ENCODE assay signal across 8 cellular contexts in genomic region chr4:166501941-166502382, GRCh38.
DNase-seq lines count a peak whose midpoint lies in the region; ATAC-seq and TF ChIP-seq lines count a peak whose summit lies in the region.

No MANE protein-coding gene starts in this region.

- no peak overlapping the region for H3K27ac Mint-ChIP-seq in naive thymus-derived CD4-positive, alpha-beta T cell

- H3K36me3 Mint-ChIP-seq in naive thymus-derived CD4-positive, alpha-beta T cell = no peaks in the 10 kb centered on the region

- H3K4me1 ChIP-seq in naive thymus-derived CD4-positive, alpha-beta T cell (ENCODE audit: control insufficient read depth in 2 of 2, insufficient read depth in 2 of 2, low read length in 2 of 2) = no peaks in the 10 kb centered on the region

- intact Hi-C loops in naive thymus-derived CD4-positive, alpha-beta T cell (cut with micrococcal nuclease) = no loop called here

- H3K36me3 ChIP-seq in naive thymus-derived CD4-positive, alpha-beta T cell (ENCODE audit: control insufficient read depth in 2 of 3, insufficient read depth in 3 of 3, low read length in 3 of 3) = no peaks in the 10 kb centered on the region

- no peaks in the 10 kb centered on the region for H3K9me3 ChIP-seq in naive thymus-derived CD4-positive, alpha-beta T cell (ENCODE audit: control insufficient read depth in 2 of 3, low read length in 3 of 3)

- H3K27me3 Mint-ChIP-seq in naive thymus-derived CD4-positive, alpha-beta T cell = no peaks in the 10 kb centered on the region

- POLR2A ChIA-PET in naive thymus-derived CD4-positive, alpha-beta T cell (lab: Charles Lee) = no interaction called here

- no peaks in the 10 kb centered on the region for H3K4me1 Mint-ChIP-seq in naive thymus-derived CD4-positive, alpha-beta T cell

- no peak for TF ChIP-seq CTCF in foreskin fibroblast (IDR thresholded peaks at IDR 0.05; ENCODE audit: low read depth, low read length)

- DNase-seq in UCSD-AML1 (lab: John Stamatoyannopoulos, UW; ENCODE audit: unreplicated experiment) (peak; percentile 11), lung microvascular endothelial cell (ENCODE audit: low read depth in 2 of 2) (peak; percentile 6 to 30), foreskin fibroblast (no peak), NCI-H226 (no peak)
- no peak for DNase-seq in naive thymus-derived CD4-positive, alpha-beta T cell

- no peak overlapping the region for H3K4me3 Mint-ChIP-seq in naive thymus-derived CD4-positive, alpha-beta T cell

- H3K4me3 ChIP-seq in naive thymus-derived CD4-positive, alpha-beta T cell (ENCODE audit: low read length) = no peak overlapping the region
- no peak overlapping the region for H3K4me3 ChIP-seq in foreskin fibroblast (ENCODE audit: low read depth in 1 of 2, low read length in 2 of 2)

- no peak overlapping the region for H3K27ac ChIP-seq in naive thymus-derived CD4-positive, alpha-beta T cell (ENCODE audit: low read depth, low read length)

- H3K27me3 ChIP-seq in naive thymus-derived CD4-positive, alpha-beta T cell (ENCODE audit: control insufficient read depth in 2 of 2, insufficient read depth in 2 of 2, low read length in 2 of 2) = no peaks in the 10 kb centered on the region

- ATAC-seq in GM18502 (IDR thresholded peaks at IDR 0.05; ENCODE audit: poor library complexity, unreplicated experiment) (peak; percentile 87), HG02798 (IDR thresholded peaks at IDR 0.05; ENCODE audit: poor library complexity, unreplicated experiment) (peak; percentile 78), GM19397 (IDR thresholded peaks at IDR 0.05; ENCODE audit: unreplicated experiment) (no peak)
- no peak for ATAC-seq in naive thymus-derived CD4-positive, alpha-beta T cell

- CTCF ChIA-PET in naive thymus-derived CD4-positive, alpha-beta T cell (lab: Charles Lee) = no interaction called here

- H3K9me3 Mint-ChIP-seq in naive thymus-derived CD4-positive, alpha-beta T cell = peaks cover 0 to 31% (median 6%) of the 10 kb centered on the region in 11 donors

Comparison
In these comparisons a context has a peak if more than half of its experiments do, and no peak if none do; other contexts are left out.
1. ATAC-seq: peak in GM18502 (single experiment) and HG02798 (single experiment); none in naive thymus-derived CD4-positive, alpha-beta T cell (single experiment) and GM19397 (single experiment).
2. DNase-seq: peak in UCSD-AML1 (single experiment) and lung microvascular endothelial cell (2 of 2); none in naive thymus-derived CD4-positive, alpha-beta T cell (0 of 9), foreskin fibroblast (0 of 2) and NCI-H226 (single experiment).